ENCODE assay signal across 8 cellular contexts in the genomic region with DNA sequence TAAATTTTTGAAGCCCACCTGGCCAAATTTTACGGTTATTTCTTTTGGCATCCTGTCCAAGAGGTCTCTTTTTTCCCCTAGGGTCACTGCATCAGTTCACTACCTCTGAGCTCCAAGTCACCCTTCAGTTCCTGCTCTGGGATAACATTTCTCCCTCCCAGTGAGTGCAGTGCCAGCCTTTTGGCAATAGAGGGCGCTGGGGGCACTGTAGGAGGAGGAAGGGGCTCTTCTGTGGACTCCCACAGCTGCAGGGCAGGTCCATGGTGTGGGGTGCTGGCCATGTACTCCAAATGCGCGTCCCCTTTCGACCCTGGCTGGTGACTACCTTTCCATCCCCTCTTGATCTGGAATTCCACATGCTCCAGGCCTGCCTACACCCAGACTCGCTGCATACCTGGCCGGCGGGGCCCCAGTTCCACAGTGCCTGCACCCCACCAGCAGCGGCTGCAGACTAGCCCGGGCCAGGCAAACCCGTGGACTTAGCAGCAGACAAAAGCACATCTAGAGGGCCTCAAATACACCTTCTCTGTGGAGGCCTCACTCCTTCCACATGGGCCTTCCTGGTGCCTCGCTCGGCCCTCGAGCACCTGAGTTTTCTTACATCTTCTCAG. TPM values are rescaled to one million over a fixed set of nuclear protein-coding genes. Genes with fewer than 3 reads are reported as not detected.
DNase-seq lines count a peak whose midpoint lies in the region; ATAC-seq, FAIRE-seq and TF ChIP-seq lines count a peak whose summit lies in the region.

No MANE protein-coding gene starts in this region.

- no peak for TF ChIP-seq POLR2A in esophagus muscularis mucosa (IDR thresholded peaks at IDR 0.05; ENCODE audit: low read depth)

- H3K36me3 Mint-ChIP-seq in T-cell, result no peaks in the 10 kb centered on the region

- no peak for FAIRE-seq in small intestine (lab: Jason Lieb, UNC)

- peak overlapping the region in 1 of 2 donors; percentile 16 for H3K27ac Mint-ChIP-seq in T-cell

- no peaks in the 10 kb centered on the region for H3K9me3 Mint-ChIP-seq in T-cell

- POLR2A ChIA-PET in T-cell (lab: Charles Lee), result no interaction called here

- H3K9me3 ChIP-seq in esophagus muscularis mucosa (no peaks in the 10 kb centered on the region), small intestine (ENCODE audit: control insufficient read depth, low read depth) (no peaks in the 10 kb centered on the region)

- no peak for TF ChIP-seq EP300 in esophagus muscularis mucosa (IDR thresholded peaks at IDR 0.05)

- H3K4me1 Mint-ChIP-seq in T-cell, result peaks cover 5 to 28% (median 14%) of the 10 kb centered on the region in 3 donors

- H3K4me3 Mint-ChIP-seq in T-cell, result no peak overlapping the region

- 77% methylated on average over 10 of the region's 14 CpGs for WGBS in esophagus muscularis mucosa
- WGBS in small intestine, 3 donors, result 80 to 83% (median 82%) methylated on average over 14 of the region's 14 CpGs

- H3K27me3 ChIP-seq in esophagus muscularis mucosa (no peaks in the 10 kb centered on the region), small intestine (ENCODE audit: control insufficient read depth in 2 of 2, insufficient read depth in 2 of 2, low read length in 2 of 2) (no peaks in the 10 kb centered on the region)

- no peaks in the 10 kb centered on the region for H3K36me3 ChIP-seq in esophagus muscularis mucosa
- no peaks in the 10 kb centered on the region for H3K36me3 ChIP-seq in small intestine (ENCODE audit: control insufficient read depth in 2 of 2, insufficient read depth in 2 of 2, low read length in 2 of 2)

- peak; percentile 26 to 59 for DNase-seq in NCI-H526 (lab: John Stamatoyannopoulos, UW)
- DNase-seq in NCI-H526 treated with DMSO at 0.1 percent for 48 hours (lab: John Stamatoyannopoulos, UW), result no peak
- DNase-seq in HuH-7 (ENCODE audit: low spot score), result peak; percentile 84
- peak in 18 of 34 experiments; percentile 20 to 49 (median 32) for DNase-seq in T-cell
- no peak for DNase-seq in esophagus muscularis mucosa (ENCODE audit: extremely low spot score)
- DNase-seq in small intestine, result peak; percentile 44

- no peaks in the 10 kb centered on the region for H3K27me3 Mint-ChIP-seq in T-cell

- intact Hi-C loops in esophagus muscularis mucosa (cut with DNase I), result no loop called here

- H3K27ac ChIP-seq in esophagus muscularis mucosa (replicated peaks in 1 of 4) (no peak overlapping the region), small intestine (ENCODE audit: low read depth in 1 of 2, low read length in 1 of 2) (no peak overlapping the region)

- ATAC-seq in T-cell (replicated peaks in 1 of 4) (peak in 3 of 4 experiments; percentile 34 to 63 (median 43)), HG02885 (IDR thresholded peaks at IDR 0.05; ENCODE audit: poor library complexity, unreplicated experiment) (no peak), GM21723 (IDR thresholded peaks at IDR 0.05; ENCODE audit: unreplicated experiment) (no peak)

- TF ChIP-seq CTCF in esophagus muscularis mucosa (IDR thresholded peaks at IDR 0.05), result peak; percentile 34 to 63 (median 36)

- CTCF ChIA-PET in T-cell (lab: Charles Lee), result no interaction called here

- H3K4me3 ChIP-seq in esophagus muscularis mucosa (no peak overlapping the region), small intestine (ENCODE audit: low read depth in 1 of 2, low read length in 2 of 2) (no peak overlapping the region)

- H3K4me1 ChIP-seq in esophagus muscularis mucosa (peaks cover 0 to 2% (median 0%) of the 10 kb centered on the region in 4 donors), small intestine (ENCODE audit: control insufficient read depth in 2 of 2, insufficient read depth in 1 of 2, low read depth in 1 of 2, low read length in 1 of 2) (no peaks in the 10 kb centered on the region)

RNA-seq across cellular contexts. Expression of gene NINJ1, which starts 20.3 kb away (rescaled TPM):
- total RNA-seq in T-cell (100 to 1,000 TPM in 1 of 5 donors, 10 to 100 TPM in 4; 29.2 to 110 (median 32.0) TPM), esophagus muscularis mucosa (10 to 100 TPM; 69.3 to 90.6 (median 72.7) TPM)
- 10 to 100 TPM; 29.4 to 64.0 (median 44.1) TPM for polyA plus RNA-seq in small intestine

RNA-seq across cellular contexts. Expression of gene WNK2, which starts 29.5 kb away (rescaled TPM):
- under 1 TPM; 0.12 to 0.95 (median 0.48) TPM for total RNA-seq in T-cell
- total RNA-seq in esophagus muscularis mucosa, result 10 to 100 TPM; 18.6 to 89.9 (median 40.8) TPM
- polyA plus RNA-seq in small intestine, result 10 to 100 TPM; 13.8 to 48.4 (median 19.2) TPM

RNA-seq across cellular contexts. Expression of gene CARD19, which starts 58.4 kb away (rescaled TPM):
- 10 to 100 TPM; 39.7 to 98.5 (median 72.8) TPM for total RNA-seq in T-cell
- total RNA-seq in esophagus muscularis mucosa, result 10 to 100 TPM; 54.0 to 83.6 (median 78.1) TPM
- polyA plus RNA-seq in small intestine, result 10 to 100 TPM; 39.3 to 45.6 (median 44.9) TPM

Comparison
In these comparisons a context has a peak if more than half of its experiments do, and no peak if none do; other contexts are left out.
1. DNase-seq: peak in NCI-H526 (2 of 2), HuH-7 (single experiment), T-cell (18 of 34) and small intestine (single experiment); none in NCI-H526 treated with DMSO at 0.1 percent for 48 hours (single experiment) and esophagus muscularis mucosa (single experiment).
2. ATAC-seq: peak in T-cell (3 of 4); none in HG02885 (single experiment) and GM21723 (single experiment).
3. RNA of gene WNK2, which starts 29.5 kb away (total RNA-seq): 18.6 to 89.9 TPM in esophagus muscularis mucosa; 0.12 to 0.95 TPM in T-cell; every median in the first group is over 10 times any median in the second.